In the genomic region with DNA sequence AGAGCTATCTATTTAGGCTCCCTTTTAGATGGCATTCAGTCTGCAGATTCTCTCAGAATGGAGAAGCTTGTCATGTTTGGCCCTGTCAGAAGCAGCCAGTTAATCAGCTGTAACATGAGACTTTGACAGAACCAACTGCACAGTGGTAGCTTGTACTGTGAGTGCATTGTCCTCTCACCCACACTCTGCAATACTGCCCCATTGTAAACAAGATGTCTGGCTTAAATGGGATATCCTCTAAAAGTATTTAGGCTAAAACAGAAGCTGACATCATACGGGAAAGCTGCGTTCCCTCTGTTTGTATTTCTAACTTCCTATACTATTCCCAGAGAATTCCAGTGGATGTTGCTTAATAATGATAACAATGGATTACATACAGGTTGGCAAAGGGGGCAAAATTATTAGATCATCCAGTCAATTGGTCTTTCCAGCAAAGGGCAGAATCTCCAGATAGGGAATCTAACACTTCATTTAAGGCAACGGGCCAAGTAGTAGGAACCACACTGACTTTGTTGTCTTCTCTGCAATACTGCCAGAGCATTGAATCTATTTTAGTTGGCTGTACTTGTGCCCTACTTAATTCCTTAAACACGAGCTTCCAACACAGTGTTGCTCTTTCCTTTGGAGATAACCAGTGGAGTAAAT, we compare ENCODE assay signal across 11 cellular contexts. TPM values are rescaled to one million over a fixed set of nuclear protein-coding genes. Genes with fewer than 3 reads are reported as not detected.
DNase-seq lines count a peak whose midpoint lies in the region; TF ChIP-seq lines count a peak whose summit lies in the region.
"Had no signal": no experiment of that assay in that cellular context is flagged by ENCODE, and none has a peak within 500 bp of the region (broad histone marks: within the 10 kb centered on the region; RNA-seq: fewer than 3 reads in every experiment).

No MANE protein-coding gene starts in this region.

- in situ Hi-C loops in G401 (cut with HindIII; ENCODE audit: low sequenced_read_pairs): no loop called here

- H3K4me1 ChIP-seq in esophagus muscularis mucosa: peaks cover 26 to 36% (median 32%) of the 10 kb centered on the region in 4 donors

- no peak for TF ChIP-seq EP300 in esophagus muscularis mucosa (IDR thresholded peaks at IDR 0.05)

- no peak for TF ChIP-seq POLR2A in esophagus muscularis mucosa (IDR thresholded peaks at IDR 0.05; ENCODE audit: low read depth)

- peak; percentile 94 for DNase-seq in COLO829 (ENCODE audit: low spot score)
- peak; percentile 74 for DNase-seq in NCI-H226
- peak; percentile 56 for DNase-seq in epidermal melanocyte (ENCODE audit: insufficient read length, low spot score)
- DNase-seq in midbrain (lab: John Stamatoyannopoulos, UW): peak; percentile 64
- DNase-seq in G401 (ENCODE audit: low spot score): no peak
- no peak for DNase-seq in esophagus muscularis mucosa (ENCODE audit: extremely low spot score)
- no peak for DNase-seq in activated CD8-positive, alpha-beta memory T cell treated with anti-CD3 and anti-CD28 coated beads, Interleukin-2, amount 50 U/mL, for 48 hours
- no peak for DNase-seq in HPDE6-E6E7 (ENCODE audit: extremely low spot score)
- DNase-seq: Calu3; stimulated activated CD4-positive, alpha-beta T cell treated with anti-CD3 and anti-CD28 coated beads, Interleukin-4, amount 100 ng/mL, for 4 hours had no signal

- H3K27ac ChIP-seq in esophagus muscularis mucosa (replicated peaks in 1 of 4): peak overlapping the region in 1 of 4 donors; percentile 3
- H3K27ac ChIP-seq: SK-N-MC had no signal

- no peak overlapping the region for H3K4me3 ChIP-seq in esophagus muscularis mucosa
- H3K4me3 ChIP-seq: SK-N-MC had no signal

- intact Hi-C loops in esophagus muscularis mucosa (cut with DNase I): loop anchor here (2.0 to 5.0 kb wide), 2 partner anchors 336 to 355 kb away; no protein-coding TSS in a partner anchor

- H3K27me3 ChIP-seq in esophagus muscularis mucosa: no peaks in the 10 kb centered on the region

- no peak for TF ChIP-seq CTCF in esophagus muscularis mucosa (IDR thresholded peaks at IDR 0.05)

- WGBS in esophagus muscularis mucosa: 51% methylated on average over 4 of the region's 4 CpGs

- H3K36me3 ChIP-seq in esophagus muscularis mucosa: no peaks in the 10 kb centered on the region

- H3K9me3 ChIP-seq in esophagus muscularis mucosa: no peaks in the 10 kb centered on the region

RNA-seq across cellular contexts. Expression of a gene that starts 15.4 kb away (rescaled TPM):
- not detected in 2 replicates for total RNA-seq in G401 (2014; rRNA removed; shearing (Covaris generic))
- total RNA-seq in esophagus muscularis mucosa: 1 to 10 TPM in 2 of 4 donors, under 1 TPM in 2; 0.26 to 5.4 (median 2.4) TPM

Comparison
In these comparisons a context has a peak if more than half of its experiments do, and no peak if none do; other contexts are left out.
1. DNase-seq: peak in COLO829 (single experiment), NCI-H226 (single experiment), epidermal melanocyte (single experiment) and midbrain (single experiment); none in G401 (single experiment), esophagus muscularis mucosa (single experiment), activated CD8-positive, alpha-beta memory T cell treated with anti-CD3 and anti-CD28 coated beads, Interleukin-2, amount 50 U/mL, for 48 hours (single experiment) and HPDE6-E6E7 (single experiment).